In the genomic region with DNA sequence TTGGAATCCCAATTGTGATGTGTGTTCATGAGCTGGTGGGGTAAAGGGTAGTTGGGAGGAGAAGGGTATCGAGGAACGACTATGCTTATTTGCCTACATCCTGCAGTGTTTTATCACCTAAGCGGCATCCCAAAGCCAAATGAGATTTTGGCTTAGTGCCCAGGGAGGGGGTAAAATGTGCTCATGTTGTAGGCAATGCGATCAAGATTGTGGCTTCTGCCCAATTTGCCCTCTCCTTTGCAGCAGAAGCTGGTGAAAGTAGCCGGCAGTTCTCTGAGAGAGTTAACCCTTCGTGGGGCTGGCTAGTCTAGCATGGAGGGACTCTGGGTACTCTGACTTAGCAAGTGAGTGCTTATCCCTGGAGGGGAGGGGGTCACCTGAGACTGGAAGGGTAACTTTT, we compare ENCODE assay signal across 2 cellular contexts.
TF ChIP-seq lines count a peak whose summit lies in the region.

No MANE protein-coding gene starts in this region.

TF ChIP-seq in HEK293, 187 proteins besides CTCF, POLR2A, EP300 and RAD21:
- TF ChIP-seq, protein P1, sequence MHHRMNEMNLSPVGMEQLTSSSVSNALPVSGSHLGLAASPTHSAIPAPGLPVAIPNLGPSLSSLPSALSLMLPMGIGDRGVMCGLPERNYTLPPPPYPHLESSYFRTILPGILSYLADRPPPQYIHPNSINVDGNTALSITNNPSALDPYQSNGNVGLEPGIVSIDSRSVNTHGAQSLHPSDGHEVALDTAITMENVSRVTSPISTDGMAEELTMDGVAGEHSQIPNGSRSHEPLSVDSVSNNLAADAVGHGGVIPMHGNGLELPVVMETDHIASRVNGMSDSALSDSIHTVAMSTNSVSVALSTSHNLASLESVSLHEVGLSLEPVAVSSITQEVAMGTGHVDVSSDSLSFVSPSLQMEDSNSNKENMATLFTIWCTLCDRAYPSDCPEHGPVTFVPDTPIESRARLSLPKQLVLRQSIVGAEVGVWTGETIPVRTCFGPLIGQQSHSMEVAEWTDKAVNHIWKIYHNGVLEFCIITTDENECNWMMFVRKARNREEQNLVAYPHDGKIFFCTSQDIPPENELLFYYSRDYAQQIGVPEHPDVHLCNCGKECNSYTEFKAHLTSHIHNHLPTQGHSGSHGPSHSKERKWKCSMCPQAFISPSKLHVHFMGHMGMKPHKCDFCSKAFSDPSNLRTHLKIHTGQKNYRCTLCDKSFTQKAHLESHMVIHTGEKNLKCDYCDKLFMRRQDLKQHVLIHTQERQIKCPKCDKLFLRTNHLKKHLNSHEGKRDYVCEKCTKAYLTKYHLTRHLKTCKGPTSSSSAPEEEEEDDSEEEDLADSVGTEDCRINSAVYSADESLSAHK (tag by site-specific recombination; IDR thresholded peaks at IDR 0.05): no peak
- peak; percentile 46; the same call in 1 of the 2 replicates for TF ChIP-seq ZBTB48 (tag by site-specific recombination; IDR thresholded peaks at IDR 0.05)
- TF ChIP-seq ZNF660 (tag by site-specific recombination; IDR thresholded peaks at IDR 0.05): no peak
- no peak for TF ChIP-seq ZNF10 (tag by site-specific recombination; IDR thresholded peaks at IDR 0.05)
- TF ChIP-seq ZNF600 (tag by site-specific recombination; IDR thresholded peaks at IDR 0.05): no peak

TF ChIP-seq in H1, 55 proteins besides CTCF, POLR2A, EP300 and RAD21:
- no peak for TF ChIP-seq TAF1 (IDR thresholded peaks at IDR 0.05; ENCODE audit: low read depth, low read length)
- no peak for TF ChIP-seq SP1 (IDR thresholded peaks at IDR 0.05; ENCODE audit: low read depth, low read length)
- TF ChIP-seq CEBPB (IDR thresholded peaks at IDR 0.05; ENCODE audit: low read depth, low read length): no peak
- no peak for TF ChIP-seq BACH1 (IDR thresholded peaks at IDR 0.05; ENCODE audit: low read length)
- no peak for TF ChIP-seq SIN3A (conservative IDR thresholded peaks at IDR 0.05 in 1 of 2, IDR thresholded peaks at IDR 0.05 in 1 of 2; ENCODE audit: low read depth in 1 of 2, low read length in 2 of 2)
- TF ChIP-seq, protein P2, sequence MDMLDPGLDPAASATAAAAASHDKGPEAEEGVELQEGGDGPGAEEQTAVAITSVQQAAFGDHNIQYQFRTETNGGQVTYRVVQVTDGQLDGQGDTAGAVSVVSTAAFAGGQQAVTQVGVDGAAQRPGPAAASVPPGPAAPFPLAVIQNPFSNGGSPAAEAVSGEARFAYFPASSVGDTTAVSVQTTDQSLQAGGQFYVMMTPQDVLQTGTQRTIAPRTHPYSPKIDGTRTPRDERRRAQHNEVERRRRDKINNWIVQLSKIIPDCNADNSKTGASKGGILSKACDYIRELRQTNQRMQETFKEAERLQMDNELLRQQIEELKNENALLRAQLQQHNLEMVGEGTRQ (IDR thresholded peaks at IDR 0.05; ENCODE audit: low read length): no peak
- TF ChIP-seq TBP (IDR thresholded peaks at IDR 0.05; ENCODE audit: low read depth, low read length): no peak
- no peak for TF ChIP-seq SP2 (IDR thresholded peaks at IDR 0.05; ENCODE audit: low read length)
- no peak for TF ChIP-seq ATF2 (IDR thresholded peaks at IDR 0.05; ENCODE audit: low read length)
- no peak for TF ChIP-seq SUZ12 (IDR thresholded peaks at IDR 0.05; ENCODE audit: low read length)
- TF ChIP-seq CHD1 (IDR thresholded peaks at IDR 0.05; ENCODE audit: low read depth, low read length): no peak
- TF ChIP-seq ASH2L (IDR thresholded peaks at IDR 0.05; ENCODE audit: low read length): no peak
- TF ChIP-seq CBX8 (IDR thresholded peaks at IDR 0.05; ENCODE audit: borderline replicate concordance, low read depth, low read length): no peak
- TF ChIP-seq, protein P3, sequence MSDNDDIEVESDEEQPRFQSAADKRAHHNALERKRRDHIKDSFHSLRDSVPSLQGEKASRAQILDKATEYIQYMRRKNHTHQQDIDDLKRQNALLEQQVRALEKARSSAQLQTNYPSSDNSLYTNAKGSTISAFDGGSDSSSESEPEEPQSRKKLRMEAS (IDR thresholded peaks at IDR 0.05): no peak
- no peak for TF ChIP-seq FOSL1 (IDR thresholded peaks at IDR 0.05; ENCODE audit: insufficient read depth, low read depth, low read length)
- TF ChIP-seq PHF8 (conservative IDR thresholded peaks at IDR 0.05; ENCODE audit: low read depth, low read length): no peak
- no peak for TF ChIP-seq RFX5 (IDR thresholded peaks at IDR 0.05; ENCODE audit: borderline replicate concordance, low read depth, low read length)
- no peak for TF ChIP-seq SRF (IDR thresholded peaks at IDR 0.05; ENCODE audit: low read depth, low read length)
